ENCODE assay signal across 9 cellular contexts in the genomic region with DNA sequence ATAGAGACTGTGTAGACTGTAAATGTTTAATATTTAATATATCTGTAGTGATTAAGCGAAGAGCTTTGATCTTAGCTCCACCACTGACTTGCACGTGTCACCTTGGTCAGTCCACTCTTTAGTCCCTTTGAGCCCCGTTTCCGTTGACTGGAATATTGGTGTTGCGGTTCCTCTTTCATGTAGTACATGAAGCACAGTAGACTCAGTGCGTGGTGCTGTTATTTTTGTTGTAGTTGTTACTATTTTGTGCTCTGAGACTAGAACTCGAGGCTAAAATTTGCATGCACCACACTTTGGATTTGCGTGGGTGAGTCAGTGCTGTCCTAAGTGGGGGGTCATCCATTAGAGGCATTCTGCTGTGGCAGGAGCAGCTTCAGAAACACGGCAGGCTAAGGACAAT.
DNase-seq lines count a peak whose midpoint lies in the region; ATAC-seq, FAIRE-seq and TF ChIP-seq lines count a peak whose summit lies in the region.
"Had no signal": no experiment of that assay in that cellular context is flagged by ENCODE, and none has a peak within 500 bp of the region (broad histone marks: within the 10 kb centered on the region; RNA-seq: fewer than 3 reads in every experiment).

No MANE protein-coding gene starts in this region.

- H3K4me3 Mint-ChIP-seq in stimulated activated memory B cell treated with anti-CD40 and anti-IgM and Interleukin-4, amounts not matched to agents 10 μg/mL and 1 μg/mL and 100 μg/mL, for 72 hours, result no peak overlapping the region
- H3K4me3 Mint-ChIP-seq in activated T-cell treated with anti-CD3 and anti-CD28 coated beads, Interleukin-2, amount 50 U/mL, for 4 hours, result no peak overlapping the region
- H3K4me3 Mint-ChIP-seq: nephron progenitor cell had no signal

- peak; percentile 99 for FAIRE-seq in GM19239 (lab: Jason Lieb, UNC)

- TF ChIP-seq CTCF in coronary artery (IDR thresholded peaks at IDR 0.05), result no peak

- no peaks in the 10 kb centered on the region for H3K36me3 Mint-ChIP-seq in stimulated activated memory B cell treated with anti-CD40 and anti-IgM and Interleukin-4, amounts not matched to agents 10 μg/mL and 1 μg/mL and 100 μg/mL, for 72 hours
- H3K36me3 Mint-ChIP-seq in activated T-cell treated with anti-CD3 and anti-CD28 coated beads, Interleukin-2, amount 50 U/mL, for 4 hours (ENCODE audit: insufficient read depth), result no peaks in the 10 kb centered on the region

- ATAC-seq in HG02678 (IDR thresholded peaks at IDR 0.05; ENCODE audit: unreplicated experiment) (peak; percentile 44), HG03469 (IDR thresholded peaks at IDR 0.05; ENCODE audit: unreplicated experiment) (peak; percentile 51)
- ATAC-seq in stimulated activated memory B cell treated with anti-CD40 and anti-IgM and Interleukin-4, amounts not matched to agents 10 μg/mL and 1 μg/mL and 100 μg/mL, for 72 hours, result peak; percentile 55
- ATAC-seq in activated T-cell treated with anti-CD3 and anti-CD28 coated beads, Interleukin-2, amount 50 U/mL, for 4 hours, result no peak

- H3K4me1 Mint-ChIP-seq in stimulated activated memory B cell treated with anti-CD40 and anti-IgM and Interleukin-4, amounts not matched to agents 10 μg/mL and 1 μg/mL and 100 μg/mL, for 72 hours, result peaks cover 91% of the 10 kb centered on the region
- H3K4me1 Mint-ChIP-seq in activated T-cell treated with anti-CD3 and anti-CD28 coated beads, Interleukin-2, amount 50 U/mL, for 4 hours (ENCODE audit: low read depth), result peaks cover 5% of the 10 kb centered on the region

- H3K9me3 Mint-ChIP-seq in stimulated activated memory B cell treated with anti-CD40 and anti-IgM and Interleukin-4, amounts not matched to agents 10 μg/mL and 1 μg/mL and 100 μg/mL, for 72 hours, result no peaks in the 10 kb centered on the region
- H3K9me3 Mint-ChIP-seq in activated T-cell treated with anti-CD3 and anti-CD28 coated beads, Interleukin-2, amount 50 U/mL, for 4 hours, result no peaks in the 10 kb centered on the region

- H3K4me3 ChIP-seq in coronary artery, result no peak overlapping the region

- no peak overlapping the region for H3K27ac ChIP-seq in coronary artery

- no peak overlapping the region for H3K27ac Mint-ChIP-seq in stimulated activated memory B cell treated with anti-CD40 and anti-IgM and Interleukin-4, amounts not matched to agents 10 μg/mL and 1 μg/mL and 100 μg/mL, for 72 hours
- H3K27ac Mint-ChIP-seq: nephron progenitor cell had no signal

- DNase-seq in GM19239 (ENCODE audit: insufficient read length, low spot score) (no peak), H4 (ENCODE audit: low spot score) (no peak), coronary artery (ENCODE audit: low spot score) (no peak)
- no peak for DNase-seq in activated T-cell treated with anti-CD3 and anti-CD28 coated beads, Interleukin-2, amount 50 U/mL, for 4 hours
- DNase-seq: activated CD4-positive, alpha-beta T cell treated with anti-CD3 and anti-CD28 coated beads for 1 hour; nephron progenitor cell had no signal

- H3K27me3 Mint-ChIP-seq in stimulated activated memory B cell treated with anti-CD40 and anti-IgM and Interleukin-4, amounts not matched to agents 10 μg/mL and 1 μg/mL and 100 μg/mL, for 72 hours, result no peaks in the 10 kb centered on the region
- H3K27me3 Mint-ChIP-seq in activated T-cell treated with anti-CD3 and anti-CD28 coated beads, Interleukin-2, amount 50 U/mL, for 4 hours (ENCODE audit: low read depth), result peaks cover 6% of the 10 kb centered on the region

Comparison
In these comparisons a context has a peak if more than half of its experiments do, and no peak if none do; other contexts are left out.
1. ATAC-seq: peak in HG02678 (single experiment), HG03469 (single experiment) and stimulated activated memory B cell treated with anti-CD40 and anti-IgM and Interleukin-4, amounts not matched to agents 10 μg/mL and 1 μg/mL and 100 μg/mL, for 72 hours (single experiment); none in activated T-cell treated with anti-CD3 and anti-CD28 coated beads, Interleukin-2, amount 50 U/mL, for 4 hours (0 of 2).